ENCODE assay signal across 15 cellular contexts in genomic region chr1:14745815-14746214, GRCh38.
A peak's percentile ranks its signal among the peaks of the same experiment; 100 is the strongest.
DNase-seq lines count a peak whose midpoint lies in the region; ATAC-seq, FAIRE-seq and TF ChIP-seq lines count a peak whose summit lies in the region.
"Had no signal": no experiment of that assay in that cellular context is flagged by ENCODE, and none has a peak within 500 bp of the region (broad histone marks: within the 10 kb centered on the region; RNA-seq: fewer than 3 reads in every experiment).

No MANE protein-coding gene starts in this region.

- H4K20me1 ChIP-seq in GM23338 (replicated peaks; ENCODE audit: insufficient read depth) = no peaks in the 10 kb centered on the region
- H4K20me1 ChIP-seq in GM12878 (ENCODE audit: control insufficient read depth, insufficient read depth) = no peaks in the 10 kb centered on the region

- SMC1A ChIA-PET in GM12878 (lab: Charles Lee; ENCODE audit: uncharacterized antibody, unreplicated experiment) = interaction anchor here (1.2 to 1.7 kb wide), 3 partner anchors 11 to 21 kb away, joined by 3 to 6 read pairs (median 3); no protein-coding TSS in a partner anchor

- no peak for TF ChIP-seq RAD21 in A549 (conservative IDR thresholded peaks at IDR 0.05 in 1 of 2, IDR thresholded peaks at IDR 0.05 in 1 of 2)
- no peak for TF ChIP-seq RAD21 in GM12878 (IDR thresholded peaks at IDR 0.05; ENCODE audit: insufficient read depth, low read depth, low read length)

- WGBS in A549 (ENCODE audit: missing lambda C conversion rate) = 89% methylated on average over 6 of the region's 6 CpGs
- WGBS in GM12878 (ENCODE audit: insufficient coverage, insufficient replicate concordance, low lambda C conversion rate, missing lambda C conversion rate) = 28% methylated on average over 6 of the region's 6 CpGs

- H3K9me2 ChIP-seq in GM23338 (ENCODE audit: insufficient read depth) = no peaks in the 10 kb centered on the region

- no peak for TF ChIP-seq EP300 in A549 (IDR thresholded peaks at IDR 0.05)
- no peak for TF ChIP-seq EP300 in GM12878 (IDR thresholded peaks at IDR 0.05; ENCODE audit: borderline replicate concordance in 1 of 2, control insufficient read depth in 1 of 2, low read depth in 2 of 2, low read length in 2 of 2)

- H3K9me3 ChIP-seq in A549 = no peaks in the 10 kb centered on the region
- no peaks in the 10 kb centered on the region; the same call in 2 of the 3 replicates for H3K9me3 ChIP-seq in GM12878 (replicated peaks; ENCODE audit: control insufficient read depth, insufficient read depth, low read length)

- FAIRE-seq in A549 (lab: Jason Lieb, UNC) (no peak), GM12878 (lab: Jason Lieb, UNC) (no peak)
- FAIRE-seq: A204.1, D721Med had no signal

- CTCF ChIA-PET in A549 (lab: Yijun Ruan, JAX) (interaction anchor here (1.3 to 1.5 kb wide), 2 partner anchors 13 kb away, joined by 3 to 4 read pairs; no protein-coding TSS in a partner anchor), GM12878 (lab: Yijun Ruan, JAX) (interaction anchor here (1.0 to 1.7 kb wide), 2 partner anchors 11 to 32 kb away, joined by 3 to 6 read pairs; no protein-coding TSS in a partner anchor)

- peaks cover 15% of the 10 kb centered on the region for H3K27me3 Mint-ChIP-seq in GM23338 (ENCODE audit: insufficient read depth, low read depth, poor library complexity)

- H3K4me3 Mint-ChIP-seq in GM23338 = no peak overlapping the region
- H3K4me3 Mint-ChIP-seq: CD14-positive monocyte; CD8-positive, alpha-beta T cell had no signal

- H3K4me1 Mint-ChIP-seq in GM23338 = peaks cover 34% of the 10 kb centered on the region

- H3K27ac ChIP-seq in A549 (peak overlapping the region in 1 of 2 experiments; percentile 52; a peak in 3 of 6 replicates), GM23338 (ENCODE audit: low read depth) (no peak overlapping the region; the same call in 1 of the 2 replicates), GM12878 (ENCODE audit: control insufficient read depth, insufficient read depth) (no peak overlapping the region)

- H3K4me2 ChIP-seq in A549 (no peak overlapping the region), GM23338 (no peak overlapping the region), GM12878 (ENCODE audit: control insufficient read depth, insufficient read depth) (no peak overlapping the region)

- intact Hi-C loops in GM12878 (cut with micrococcal nuclease; ENCODE audit: unreplicated experiment) = no loop called here

- H3K27ac Mint-ChIP-seq in GM23338 = peak overlapping the region; percentile 9; the same call in 1 of the 2 replicates
- H3K27ac Mint-ChIP-seq in activated naive CD4-positive, alpha-beta T cell treated with anti-CD3 and anti-CD28 coated beads, Interleukin-2, amount 50 U/mL, for 72 hours = no peak overlapping the region
- H3K27ac Mint-ChIP-seq: CD14-positive monocyte; CD8-positive, alpha-beta T cell had no signal

- in situ Hi-C loops in GM12878 (cut with MboI) = no loop called here

- RAD21 ChIA-PET in GM12878 (lab: Charles Lee; ENCODE audit: unreplicated experiment) = interaction anchor here (0.8 kb wide), 2 partner anchors 10 to 13 kb away, joined by 3 to 4 read pairs; no protein-coding TSS in a partner anchor

- H3F3A ChIP-seq in GM23338 (replicated peaks; ENCODE audit: low read depth) = no peaks in the 10 kb centered on the region

- no peak for TF ChIP-seq POLR2A in A549 (IDR thresholded peaks at IDR 0.05; ENCODE audit: low read length)
- no peak for TF ChIP-seq POLR2A in GM12878 (IDR thresholded peaks at IDR 0.05; ENCODE audit: low read depth, low read length)

- no peak overlapping the region for H3K4me3 ChIP-seq in A549
- no peak overlapping the region for H3K4me3 ChIP-seq in GM23338
- no peak overlapping the region for H3K4me3 ChIP-seq in GM12878
- H3K4me3 ChIP-seq in fibroblast of the aortic adventitia (ENCODE audit: low read depth, low read length) = no peak overlapping the region

- DNase-seq in A549 (ENCODE audit: low read depth in 1 of 2, low spot score in 1 of 2) (no peak), GM23338 (ENCODE audit: low spot score) (no peak), GM12878 (ENCODE audit: low read depth, low spot score) (no peak), fibroblast of the aortic adventitia (ENCODE audit: low read depth) (peak; percentile 10)
- no peak for DNase-seq in activated naive CD4-positive, alpha-beta T cell treated with anti-CD3 and anti-CD28 coated beads, Interleukin-2, amount 50 U/mL, for 72 hours (ENCODE audit: low spot score in 2 of 2)
- no peak for DNase-seq in effector CD8-positive, alpha-beta T cell (lab: John Stamatoyannopoulos, UW)
- DNase-seq: CD8-positive, alpha-beta T cell; DMS153; DND-41; GDM1; H7 had no signal

- H3K9me3 Mint-ChIP-seq in GM23338 = no peaks in the 10 kb centered on the region
- H3K9me3 Mint-ChIP-seq in activated naive CD4-positive, alpha-beta T cell treated with anti-CD3 and anti-CD28 coated beads, Interleukin-2, amount 50 U/mL, for 72 hours = no peaks in the 10 kb centered on the region
- H3K9me3 Mint-ChIP-seq: CD14-positive monocyte; CD8-positive, alpha-beta T cell had no signal

- no TSS peak for BruUV-seq in GM12878 (replicated peaks; lab: Mats Ljungman, UMichigan)

- no peaks in the 10 kb centered on the region for H3K36me3 Mint-ChIP-seq in GM23338 (ENCODE audit: low read depth)
- H3K36me3 Mint-ChIP-seq in activated naive CD4-positive, alpha-beta T cell treated with anti-CD3 and anti-CD28 coated beads, Interleukin-2, amount 50 U/mL, for 72 hours = no peaks in the 10 kb centered on the region
- H3K36me3 Mint-ChIP-seq: CD14-positive monocyte; CD8-positive, alpha-beta T cell had no signal

- no peaks in the 10 kb centered on the region for H3K36me3 ChIP-seq in GM23338 (ENCODE audit: insufficient read depth)
- H3K36me3 ChIP-seq in GM12878 (ENCODE audit: control insufficient read depth in 2 of 2, insufficient read depth in 2 of 2, low read length in 1 of 2) = no peaks in the 10 kb centered on the region

- H2AFZ ChIP-seq in GM23338 (no peak overlapping the region), GM12878 (ENCODE audit: control insufficient read depth, low read depth, low read length) (no peak overlapping the region)

- no peak for TF ChIP-seq CTCF in A549 (IDR thresholded peaks at IDR 0.05)
- no peak for TF ChIP-seq CTCF in GM23338 (conservative IDR thresholded peaks at IDR 0.05; ENCODE audit: low read depth in 2 of 2)
- TF ChIP-seq CTCF in GM12878 (IDR thresholded peaks at IDR 0.05 in 2 of 3, conservative IDR thresholded peaks at IDR 0.05 in 1 of 3; ENCODE audit: control insufficient read depth in 2 of 3, extremely low read depth in 1 of 3, insufficient read depth in 1 of 3, low read depth in 3 of 3, low read length in 3 of 3) = no peak
- no peak for TF ChIP-seq CTCF in fibroblast of the aortic adventitia (IDR thresholded peaks at IDR 0.05; ENCODE audit: insufficient read depth, low read length)

- H3K4me1 ChIP-seq in A549 = peaks cover 31% of the 10 kb centered on the region
- H3K4me1 ChIP-seq in GM23338 (ENCODE audit: insufficient read depth) = peaks cover 28% of the 10 kb centered on the region
- H3K4me1 ChIP-seq in GM12878 (ENCODE audit: control insufficient read depth, insufficient read depth, low read length) = peaks cover 7% of the 10 kb centered on the region

- POLR2A ChIA-PET in A549 (lab: Yijun Ruan, JAX) (no interaction called here), GM12878 (lab: Charles Lee) (interaction anchor here (0.7 to 2.0 kb wide), 2 partner anchors 9 to 13 kb away, joined by 4 to 9 read pairs; no protein-coding TSS in a partner anchor)

- ATAC-seq in A549 (no peak), GM23338 (no peak), GM12878 (no peak), HG03520 (IDR thresholded peaks at IDR 0.05; ENCODE audit: unreplicated experiment) (no peak)
- ATAC-seq in activated naive CD4-positive, alpha-beta T cell treated with anti-CD3 and anti-CD28 coated beads, Interleukin-2, amount 50 U/mL, for 72 hours = no peak
- ATAC-seq: CD8-positive, alpha-beta T cell had no signal

- peaks cover 13% of the 10 kb centered on the region for H3K79me2 ChIP-seq in GM23338 (replicated peaks; ENCODE audit: insufficient read depth)
- no peaks in the 10 kb centered on the region for H3K79me2 ChIP-seq in GM12878 (ENCODE audit: control insufficient read depth, insufficient read depth, low read length)

- H3K9ac ChIP-seq in GM12878 (ENCODE audit: control insufficient read depth, insufficient read depth, low read length) = no peak overlapping the region

- H3K27me3 ChIP-seq in GM23338 (ENCODE audit: insufficient read depth) (no peaks in the 10 kb centered on the region), GM12878 (replicated peaks in 1 of 2; ENCODE audit: control insufficient read depth in 2 of 2, insufficient read depth in 2 of 2, low read length in 1 of 2) (no peaks in the 10 kb centered on the region)

TF ChIP-seq in A549, 52 proteins besides CTCF, POLR2A, EP300 and RAD21:
- TF ChIP-seq RARB (CRISPR knock-in tag; IDR thresholded peaks at IDR 0.05) = no peak
- peak; percentile 55 for TF ChIP-seq MAFK (IDR thresholded peaks at IDR 0.05; ENCODE audit: partially characterized antibody)

TF ChIP-seq in GM23338, 12 proteins besides CTCF, POLR2A, EP300 and RAD21 (continues in another document):
- TF ChIP-seq CREB1 (CRISPR knock-in tag; IDR thresholded peaks at IDR 0.05; ENCODE audit: low read depth) (no peak), STAT1 (IDR thresholded peaks at IDR 0.05; ENCODE audit: unreplicated experiment) (no peak), ZNF114 (CRISPR knock-in tag; IDR thresholded peaks at IDR 0.05) (no peak), JUNB (IDR thresholded peaks at IDR 0.05; ENCODE audit: unreplicated experiment) (no peak), EZH2 (IDR thresholded peaks at IDR 0.05; ENCODE audit: low read depth, unreplicated experiment) (no peak)

TF ChIP-seq in GM12878, 131 proteins besides CTCF, POLR2A, EP300 and RAD21:
- no peak for TF ChIP-seq JUNB (IDR thresholded peaks at IDR 0.05)
- 0 out of 2 replicates have a peak, but pooled peaks have one; percentile 27 for TF ChIP-seq BACH1 (IDR thresholded peaks at IDR 0.05; ENCODE audit: borderline replicate concordance)
